9 cellular contexts compared by ENCODE assay signal in the genomic region with DNA sequence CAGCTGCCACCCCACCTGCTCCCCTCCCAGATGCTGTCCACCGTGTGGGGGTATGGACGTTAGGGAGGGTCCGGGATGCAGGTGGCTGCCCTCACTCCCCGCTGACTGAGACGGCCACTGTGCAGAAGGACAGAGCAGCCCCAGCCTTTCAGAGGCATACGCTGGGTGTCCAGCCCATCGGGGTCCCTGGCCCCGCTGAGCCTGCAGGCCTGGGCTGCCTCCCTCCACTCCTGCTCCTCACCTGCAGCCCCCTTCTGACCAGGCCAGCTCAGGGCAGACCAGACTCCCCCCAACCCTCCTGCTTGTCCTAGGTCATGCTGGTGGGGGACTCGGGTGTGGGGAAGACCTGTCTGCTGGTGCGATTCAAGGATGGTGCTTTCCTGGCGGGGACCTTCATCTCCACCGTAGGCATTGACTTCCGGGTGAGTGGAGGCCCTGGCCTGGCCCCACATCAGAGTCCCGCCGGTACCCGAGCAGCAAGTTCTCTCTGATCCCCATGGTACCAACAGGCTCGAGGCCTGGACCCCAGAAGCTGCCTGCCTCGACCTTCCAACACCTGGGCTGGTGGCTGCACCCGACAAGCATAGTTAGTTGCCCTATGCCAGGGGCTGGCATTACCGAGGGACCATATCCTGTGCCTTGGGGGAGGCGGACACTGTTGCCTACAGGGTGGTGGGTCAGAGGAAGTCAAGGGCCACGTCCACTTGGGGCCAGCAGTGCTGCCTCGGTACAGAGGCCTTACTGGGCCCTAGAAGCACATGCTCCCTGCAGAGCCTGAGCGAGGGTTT. TPM values are rescaled to one million over a fixed set of nuclear protein-coding genes. Genes with fewer than 3 reads are reported as not detected.
DNase-seq lines count a peak whose midpoint lies in the region; ATAC-seq, FAIRE-seq and TF ChIP-seq lines count a peak whose summit lies in the region.
"Had no signal": no experiment of that assay in that cellular context is flagged by ENCODE, and none has a peak within 500 bp of the region (broad histone marks: within the 10 kb centered on the region; RNA-seq: fewer than 3 reads in every experiment).

No MANE protein-coding gene starts in this region.

- H4K5ac ChIP-seq in H1 (ENCODE audit: insufficient read length, low read depth, low read length): no peak overlapping the region

- H3K9me3 ChIP-seq in OCI-LY3 (ENCODE audit: insufficient read depth, low read length) (no peaks in the 10 kb centered on the region), H1 (ENCODE audit: insufficient read depth in 2 of 2, low read depth in 1 of 2, low read length in 1 of 2) (no peaks in the 10 kb centered on the region), upper lobe of left lung (no peaks in the 10 kb centered on the region)

- 0 out of 2 replicates have a peak overlapping the region, but pooled peaks have one; percentile 72 for H2BK15ac ChIP-seq in H1 (ENCODE audit: low read length)

- CTCF ChIA-PET in H1 (lab: Charles Lee; ENCODE audit: partially characterized antibody): interaction anchor here (0.5 to 4.4 kb wide), 4 partner anchors 9 to 204 kb away, joined by 3 to 24 read pairs (median 10); a partner anchor contains a TSS

- no peak overlapping the region for H3K23ac ChIP-seq in H1 (ENCODE audit: insufficient read length)

- no peak overlapping the region for H2BK120ac ChIP-seq in H1 (replicated peaks; ENCODE audit: low read depth, low read length)

- ATAC-seq in upper lobe of left lung (ENCODE audit: low FRiP score in 2 of 2): no peak

- no peak for TF ChIP-seq CTCF in OCI-LY3 (IDR thresholded peaks at IDR 0.05; ENCODE audit: low read depth, low read length)
- TF ChIP-seq CTCF in H1 (IDR thresholded peaks at IDR 0.05; ENCODE audit: control extremely low read depth in 1 of 3, insufficient read depth in 1 of 3, low read depth in 1 of 3, low read length in 3 of 3): 0 out of 4 replicates have a peak, but pooled peaks of 1 of the 3 experiments have one; percentile 0
- TF ChIP-seq CTCF in upper lobe of left lung (IDR thresholded peaks at IDR 0.05): no peak

- peak overlapping the region; percentile 55; the same call in 1 of the 2 replicates for H2BK12ac ChIP-seq in H1 (ENCODE audit: low read depth, low read length)

- TF ChIP-seq RAD21 in H1 (IDR thresholded peaks at IDR 0.05 in 1 of 2, conservative IDR thresholded peaks at IDR 0.05 in 1 of 2; ENCODE audit: low read depth in 2 of 2, low read length in 2 of 2): no peak

- POLR2A ChIA-PET in H1 (lab: Charles Lee; ENCODE audit: partially characterized antibody): interaction anchor here (0.8 to 15.0 kb wide), 13 partner anchors 8 to 189 kb away, joined by 3 to 312 read pairs (median 6); a partner anchor contains a TSS

- 17% methylated on average over 23 of the region's 24 CpGs; no CpG with 5 or more reads in 1 of the 2 experiments for WGBS in H1 (ENCODE audit: extremely low coverage in 1 of 2, insufficient coverage in 1 of 2, insufficient read length in 1 of 2, insufficient replicate concordance in 2 of 2, low coverage in 1 of 2, low lambda C conversion rate in 2 of 2, missing lambda C conversion rate in 1 of 2), 2 experiments
- WGBS in upper lobe of left lung, 2 donors: 63 to 70% methylated on average over 4 to 18 of the region's 24 CpGs

- H2AK5ac ChIP-seq in H1 (ENCODE audit: low read depth, low read length): peak overlapping the region; percentile 49; the same call in 1 of the 2 replicates

- H3K27me3 ChIP-seq in OCI-LY3 (ENCODE audit: low read depth, low read length) (peaks cover 4% of the 10 kb centered on the region; the same call in 1 of the 2 replicates), H1 (replicated peaks in 1 of 4; ENCODE audit: control insufficient read depth in 3 of 4, extremely low read depth in 1 of 4, insufficient read depth in 3 of 4, low read length in 3 of 4) (peaks cover 0 to 6% (median 2%) of the 10 kb centered on the region in 4 experiments; a peak in 2 of 7 replicates), upper lobe of left lung (no peaks in the 10 kb centered on the region)

- H3K4me2 ChIP-seq in OCI-LY3 (ENCODE audit: low read length) (peak overlapping the region; percentile 99), H1 (ENCODE audit: insufficient read depth in 1 of 2, low read depth in 2 of 2, low read length in 2 of 2) (peak overlapping the region; percentile 94 to 97)

- no peak for TF ChIP-seq EP300 in H1 (IDR thresholded peaks at IDR 0.05; ENCODE audit: borderline replicate concordance in 1 of 2, low read depth in 2 of 2, low read length in 2 of 2)
- no peak for TF ChIP-seq EP300 in upper lobe of left lung (IDR thresholded peaks at IDR 0.05)

- DNase-seq in SIG-M5 treated with dmso at 0.1 percent for 504 hours (lab: John Stamatoyannopoulos, UW; ENCODE audit: unreplicated experiment): peak; percentile 12
- DNase-seq in SIG-M5 (lab: John Stamatoyannopoulos, UW): no peak
- peak in 1 of 2 experiments; percentile 82 for DNase-seq in H1 (ENCODE audit: low read depth in 1 of 2, low spot score in 2 of 2)
- DNase-seq in stimulated activated CD4-positive, alpha-beta T cell treated with anti-CD3 and anti-CD28 coated beads, Interleukin-2, amount 100 ng/mL, for 24 hours: peak; percentile 40 to 68
- DNase-seq in NOMO-1 treated with dmso at 0.1 percent for 144 hours (lab: John Stamatoyannopoulos, UW; ENCODE audit: unreplicated experiment): no peak
- DNase-seq in NCI-H2107 treated with DMSO at 0.1 percent for 48 hours (lab: John Stamatoyannopoulos, UW; ENCODE audit: unreplicated experiment): no peak
- DNase-seq in upper lobe of left lung: no peak
- DNase-seq: amygdala had no signal

- peak overlapping the region; percentile 94 for H3K18ac ChIP-seq in H1 (ENCODE audit: extremely low read depth, low read length)

- H3K4me1 ChIP-seq in OCI-LY3 (ENCODE audit: low read length) (peaks cover 50% of the 10 kb centered on the region), H1 (replicated peaks in 1 of 4; ENCODE audit: control insufficient read depth in 3 of 4, insufficient read depth in 4 of 4, low read length in 3 of 4) (peaks cover 3 to 36% (median 27%) of the 10 kb centered on the region in 4 experiments), upper lobe of left lung (peaks cover 54 to 75% (median 67%) of the 10 kb centered on the region in 4 donors)

- H2BK5ac ChIP-seq in H1 (ENCODE audit: low read depth, low read length): peak overlapping the region; percentile 4; the same call in 1 of the 2 replicates

- peak overlapping the region; percentile 48; the same call in 1 of the 2 replicates for H2BK20ac ChIP-seq in H1 (ENCODE audit: low read length)

- H3K36me3 ChIP-seq in OCI-LY3 (replicated peaks; ENCODE audit: low read depth, low read length) (peaks cover 34% of the 10 kb centered on the region), H1 (ENCODE audit: control insufficient read depth in 2 of 4, insufficient read depth in 4 of 4, low read length in 3 of 4) (peaks cover 5 to 35% (median 13%) of the 10 kb centered on the region in 4 experiments; a peak in 7 of 8 replicates), upper lobe of left lung (peaks cover 0 to 21% (median 4%) of the 10 kb centered on the region in 4 donors)

- H3K79me2 ChIP-seq in OCI-LY3 (ENCODE audit: low read length) (peaks cover 36% of the 10 kb centered on the region), H1 (ENCODE audit: control insufficient read depth in 1 of 2, insufficient read depth in 2 of 2, low read length in 2 of 2) (peaks cover 6 to 27% of the 10 kb centered on the region in 2 experiments; a peak in 3 of 4 replicates)

- H3K79me1 ChIP-seq in H1 (ENCODE audit: low read depth, low read length): no peaks in the 10 kb centered on the region; the same call in 1 of the 2 replicates

- H3K4me3 ChIP-seq in OCI-LY3 (ENCODE audit: low read length): peak overlapping the region; percentile 88
- H3K4me3 ChIP-seq in H1 (ENCODE audit: extremely low read depth in 1 of 4, insufficient read depth in 2 of 4, low read depth in 3 of 4, low read length in 4 of 4): peak overlapping the region; percentile 37 to 85 (median 48); a peak in 7 of 8 replicates
- H3K4me3 ChIP-seq in upper lobe of left lung: no peak overlapping the region

- H3K9ac ChIP-seq in OCI-LY3 (ENCODE audit: low read length): peak overlapping the region; percentile 61
- peak overlapping the region in 1 of 4 experiments; percentile 31; a peak in 1 of 7 replicates for H3K9ac ChIP-seq in H1 (replicated peaks in 1 of 4; ENCODE audit: extremely low read depth in 1 of 4, low read depth in 3 of 4, low read length in 3 of 4)

- no peak for FAIRE-seq in H1 (lab: Jason Lieb, UNC)

- peak overlapping the region; percentile 72; the same call in 1 of the 2 replicates for H3K27ac ChIP-seq in OCI-LY3 (ENCODE audit: low read length)
- no peak overlapping the region for H3K27ac ChIP-seq in H1 (ENCODE audit: low read depth, low read length)
- H3K27ac ChIP-seq in upper lobe of left lung: no peak overlapping the region

- H4K8ac ChIP-seq in H1 (ENCODE audit: extremely low read depth, insufficient read depth, low read length): no peak overlapping the region

- H3K56ac ChIP-seq in H1 (replicated peaks; ENCODE audit: insufficient read length, low read depth, low read length): peak overlapping the region; percentile 7

- no peak overlapping the region for H3K14ac ChIP-seq in H1 (ENCODE audit: insufficient read length)

- peak in 1 of 2 experiments; percentile 20; a peak in 1 of 3 replicates for TF ChIP-seq POLR2A in H1 (IDR thresholded peaks at IDR 0.05; ENCODE audit: control extremely low read depth in 1 of 2, low read depth in 2 of 2, low read length in 2 of 2)
- no peak for TF ChIP-seq POLR2A in upper lobe of left lung (IDR thresholded peaks at IDR 0.05)

- H3K4ac ChIP-seq in H1 (replicated peaks; ENCODE audit: insufficient read length, low read depth, low read length): no peak overlapping the region

- peaks cover 32% of the 10 kb centered on the region; the same call in 1 of the 2 replicates for H3K23me2 ChIP-seq in H1 (ENCODE audit: low read depth, low read length)

- peaks cover 37% of the 10 kb centered on the region for H4K20me1 ChIP-seq in OCI-LY3 (ENCODE audit: insufficient read depth, low read length)
- H4K20me1 ChIP-seq in H1 (replicated peaks in 1 of 2; ENCODE audit: control insufficient read depth in 1 of 2, insufficient read depth in 2 of 2, low read length in 2 of 2): peaks cover 9 to 42% of the 10 kb centered on the region in 2 experiments

- no peak overlapping the region for H4K91ac ChIP-seq in H1 (replicated peaks; ENCODE audit: insufficient read length, low read length)

- H2AFZ ChIP-seq in OCI-LY3 (ENCODE audit: low read depth, low read length) (no peak overlapping the region), H1 (ENCODE audit: low read length) (no peak overlapping the region)

RNA-seq across cellular contexts. Expression of a gene that starts 1.4 kb away (rescaled TPM):
- total RNA-seq in H1 (2021; fragmentation: NEBNext Ultra II Directional; extraction: Animal tissue kit (Norgen Biotek cat#: 25700)): 4.3 and 5.3 TPM in 2 replicates
- 5.4 and 6.6 TPM in 2 replicates for polyA plus RNA-seq in H1 (2011; rRNA removed)
- 7.4 TPM for polyA plus RNA-seq in H1 (2011; cell fraction: cytosol; rRNA removed)
- polyA plus RNA-seq in H1 (2011; cell fraction: nucleus; rRNA removed): 23.2 TPM
- polyA plus RNA-seq in H1 (2012, experiment 1 of 2): 6.8 to 14.2 TPM (median 12.7 TPM) in 4 replicates
- polyA plus RNA-seq in H1 (2012, experiment 2 of 2): 4.8 TPM
- polyA plus RNA-seq in H1 (2013, experiment 1 of 2): 11.6 TPM
- 13.9 TPM for polyA plus RNA-seq in H1 (2013, experiment 2 of 2)
- polyA minus RNA-seq in H1 (2011; rRNA and poly(A)+ RNA removed): 2.4 and 2.6 TPM in 2 replicates
- polyA minus RNA-seq in H1 (2011; cell fraction: cytosol; rRNA and poly(A)+ RNA removed): 2.0 TPM
- 3.2 TPM for polyA minus RNA-seq in H1 (2011; cell fraction: nucleus; rRNA and poly(A)+ RNA removed)
- total RNA-seq in upper lobe of left lung: 1 to 10 TPM in 1 of 6 donors, under 1 TPM in 3, not detected in 2; 0.30 to 6.8 (median 0.85) TPM

RNA-seq across cellular contexts. Expression of a gene that starts 5.8 kb away (rescaled TPM):
- 148 and 155 TPM in 2 replicates for total RNA-seq in H1 (2021; fragmentation: NEBNext Ultra II Directional; extraction: Animal tissue kit (Norgen Biotek cat#: 25700))
- 96.8 and 140 TPM in 2 replicates for polyA plus RNA-seq in H1 (2011; rRNA removed)
- polyA plus RNA-seq in H1 (2011; cell fraction: cytosol; rRNA removed): 87.7 TPM
- 166 TPM for polyA plus RNA-seq in H1 (2011; cell fraction: nucleus; rRNA removed)
- 72.2 to 138 TPM (median 118 TPM) in 4 replicates for polyA plus RNA-seq in H1 (2012, experiment 1 of 2)
- polyA plus RNA-seq in H1 (2012, experiment 2 of 2): 99.5 TPM
- 119 TPM for polyA plus RNA-seq in H1 (2013, experiment 1 of 2)
- polyA plus RNA-seq in H1 (2013, experiment 2 of 2): 114 TPM
- polyA minus RNA-seq in H1 (2011; rRNA and poly(A)+ RNA removed): 88.7 and 112 TPM in 2 replicates
- 80.9 TPM for polyA minus RNA-seq in H1 (2011; cell fraction: cytosol; rRNA and poly(A)+ RNA removed)
- 56.2 TPM for polyA minus RNA-seq in H1 (2011; cell fraction: nucleus; rRNA and poly(A)+ RNA removed)
- 10 to 100 TPM; 34.6 to 72.6 (median 52.9) TPM for total RNA-seq in upper lobe of left lung

RNA-seq across cellular contexts. Expression of a gene that starts 14.1 kb away (rescaled TPM):
- total RNA-seq in H1 (2021; fragmentation: NEBNext Ultra II Directional; extraction: Animal tissue kit (Norgen Biotek cat#: 25700)): 52.7 and 63.5 TPM in 2 replicates
- 40.6 and 59.4 TPM in 2 replicates for polyA plus RNA-seq in H1 (2011; rRNA removed)
- 50.0 TPM for polyA plus RNA-seq in H1 (2011; cell fraction: cytosol; rRNA removed)
- 380 TPM for polyA plus RNA-seq in H1 (2011; cell fraction: nucleus; rRNA removed)
- 37.9 to 66.9 TPM (median 59.1 TPM) in 4 replicates for polyA plus RNA-seq in H1 (2012, experiment 1 of 2)
- 29.8 TPM for polyA plus RNA-seq in H1 (2012, experiment 2 of 2)
- polyA plus RNA-seq in H1 (2013, experiment 1 of 2): 28.9 TPM
- polyA plus RNA-seq in H1 (2013, experiment 2 of 2): 27.1 TPM
- 24.8 and 36.2 TPM in 2 replicates for polyA minus RNA-seq in H1 (2011; rRNA and poly(A)+ RNA removed)
- 37.0 TPM for polyA minus RNA-seq in H1 (2011; cell fraction: cytosol; rRNA and poly(A)+ RNA removed)
- polyA minus RNA-seq in H1 (2011; cell fraction: nucleus; rRNA and poly(A)+ RNA removed): 106 TPM
- total RNA-seq in upper lobe of left lung: 100 to 1,000 TPM in 3 of 6 donors, 10 to 100 TPM in 3; 75.4 to 567 (median 106) TPM

RNA-seq across cellular contexts. Expression of a gene that starts 46.6 kb away (rescaled TPM):
- 6.4 and 6.5 TPM in 2 replicates for total RNA-seq in H1 (2021; fragmentation: NEBNext Ultra II Directional; extraction: Animal tissue kit (Norgen Biotek cat#: 25700))
- 1.2 and 2.7 TPM in 2 replicates for polyA plus RNA-seq in H1 (2011; rRNA removed)
- polyA plus RNA-seq in H1 (2011; cell fraction: cytosol; rRNA removed): 2.0 TPM
- polyA plus RNA-seq in H1 (2011; cell fraction: nucleus; rRNA removed): 9.8 TPM
- 2.7 to 3.7 TPM (median 3.2 TPM) in 4 replicates for polyA plus RNA-seq in H1 (2012, experiment 1 of 2)
- 2.8 TPM for polyA plus RNA-seq in H1 (2012, experiment 2 of 2)
- polyA plus RNA-seq in H1 (2013, experiment 1 of 2): 2.0 TPM
- 1.9 TPM for polyA plus RNA-seq in H1 (2013, experiment 2 of 2)
- 0.93 and 1.9 TPM in 2 replicates for polyA minus RNA-seq in H1 (2011; rRNA and poly(A)+ RNA removed)
- polyA minus RNA-seq in H1 (2011; cell fraction: cytosol; rRNA and poly(A)+ RNA removed): 4.5 TPM
- 4.4 TPM for polyA minus RNA-seq in H1 (2011; cell fraction: nucleus; rRNA and poly(A)+ RNA removed)
- 1 to 10 TPM in 1 of 6 donors, under 1 TPM in 2, not detected in 3; 0.06 to 1.0 (median 0.15) TPM for total RNA-seq in upper lobe of left lung

RNA-seq across cellular contexts. Expression of a gene that starts 55.4 kb away (rescaled TPM):
- total RNA-seq in H1 (2021; fragmentation: NEBNext Ultra II Directional; extraction: Animal tissue kit (Norgen Biotek cat#: 25700)): 67.6 and 69.6 TPM in 2 replicates
- 321 and 440 TPM in 2 replicates for polyA plus RNA-seq in H1 (2011; rRNA removed)
- polyA plus RNA-seq in H1 (2011; cell fraction: cytosol; rRNA removed): 218 TPM
- polyA plus RNA-seq in H1 (2011; cell fraction: nucleus; rRNA removed): 354 TPM
- 47.7 to 104 TPM (median 94.8 TPM) in 4 replicates for polyA plus RNA-seq in H1 (2012, experiment 1 of 2)
- 87.2 TPM for polyA plus RNA-seq in H1 (2012, experiment 2 of 2)
- 57.1 TPM for polyA plus RNA-seq in H1 (2013, experiment 1 of 2)
- polyA plus RNA-seq in H1 (2013, experiment 2 of 2): 56.1 TPM
- 88.3 and 98.1 TPM in 2 replicates for polyA minus RNA-seq in H1 (2011; rRNA and poly(A)+ RNA removed)
- polyA minus RNA-seq in H1 (2011; cell fraction: cytosol; rRNA and poly(A)+ RNA removed): 67.9 TPM
- 111 TPM for polyA minus RNA-seq in H1 (2011; cell fraction: nucleus; rRNA and poly(A)+ RNA removed)
- total RNA-seq in upper lobe of left lung: 10 to 100 TPM; 24.6 to 93.2 (median 47.7) TPM

Comparison
In these comparisons a context has a peak if more than half of its experiments do, and no peak if none do; other contexts are left out.
1. DNase-seq: peak in SIG-M5 treated with dmso at 0.1 percent for 504 hours (single experiment) and stimulated activated CD4-positive, alpha-beta T cell treated with anti-CD3 and anti-CD28 coated beads, Interleukin-2, amount 100 ng/mL, for 24 hours (2 of 2); none in SIG-M5 (single experiment), NOMO-1 treated with dmso at 0.1 percent for 144 hours (single experiment), NCI-H2107 treated with DMSO at 0.1 percent for 48 hours (single experiment) and upper lobe of left lung (0 of 2).
2. H3K4me3 ChIP-seq: peak in OCI-LY3 (single experiment) and H1 (4 of 4); none in upper lobe of left lung (0 of 4).